In the genomic region with DNA sequence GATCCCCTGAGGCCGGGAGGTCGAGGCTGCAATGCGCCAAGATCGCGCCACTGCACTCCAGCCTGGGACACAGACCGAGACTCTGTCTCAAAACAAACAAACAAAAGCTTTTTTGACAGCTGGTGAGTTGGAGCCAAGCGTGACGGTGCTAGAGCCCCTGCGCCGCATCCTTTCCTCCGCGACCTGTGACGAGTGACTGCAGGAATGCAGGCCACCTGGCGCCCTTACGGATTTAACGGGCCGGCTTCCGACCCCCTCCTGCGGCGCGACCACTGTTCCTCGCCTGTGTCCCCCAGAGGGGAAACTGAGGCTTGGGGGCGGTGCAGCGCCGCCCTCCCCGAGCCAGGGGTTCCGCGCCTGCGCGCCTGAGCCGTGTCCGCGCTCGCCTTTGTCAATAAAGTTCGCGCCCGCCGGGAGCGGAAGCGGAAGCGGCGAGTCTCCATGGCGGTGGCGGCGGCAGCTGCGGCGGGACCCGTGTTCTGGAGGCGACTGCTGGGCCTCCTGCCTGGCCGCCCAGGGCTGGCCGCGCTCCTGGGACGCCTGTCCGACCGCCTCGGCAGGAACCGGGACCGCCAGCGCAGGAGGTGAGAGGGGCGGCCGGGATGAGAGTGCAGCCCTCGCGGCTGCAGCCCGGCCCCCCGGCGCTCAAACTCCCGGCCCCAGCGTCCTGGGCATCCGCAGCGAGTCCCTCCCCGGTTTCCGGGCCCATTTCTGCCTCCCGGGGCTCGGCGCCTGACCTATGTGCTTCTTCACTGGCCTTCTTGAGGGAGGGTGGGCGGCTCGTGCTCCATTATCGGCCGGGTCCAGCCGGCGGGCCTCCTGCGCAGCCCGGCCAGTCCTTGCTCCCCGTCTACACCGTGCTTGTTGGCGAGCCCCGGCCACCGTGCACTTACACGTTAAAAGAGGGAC, we compare ENCODE assay signal across 8 cellular contexts. TPM values are rescaled to one million over a fixed set of nuclear protein-coding genes. Genes with fewer than 3 reads are reported as not detected.
DNase-seq lines count a peak whose midpoint lies in the region; ATAC-seq, FAIRE-seq and TF ChIP-seq lines count a peak whose summit lies in the region.

A gene with protein sequence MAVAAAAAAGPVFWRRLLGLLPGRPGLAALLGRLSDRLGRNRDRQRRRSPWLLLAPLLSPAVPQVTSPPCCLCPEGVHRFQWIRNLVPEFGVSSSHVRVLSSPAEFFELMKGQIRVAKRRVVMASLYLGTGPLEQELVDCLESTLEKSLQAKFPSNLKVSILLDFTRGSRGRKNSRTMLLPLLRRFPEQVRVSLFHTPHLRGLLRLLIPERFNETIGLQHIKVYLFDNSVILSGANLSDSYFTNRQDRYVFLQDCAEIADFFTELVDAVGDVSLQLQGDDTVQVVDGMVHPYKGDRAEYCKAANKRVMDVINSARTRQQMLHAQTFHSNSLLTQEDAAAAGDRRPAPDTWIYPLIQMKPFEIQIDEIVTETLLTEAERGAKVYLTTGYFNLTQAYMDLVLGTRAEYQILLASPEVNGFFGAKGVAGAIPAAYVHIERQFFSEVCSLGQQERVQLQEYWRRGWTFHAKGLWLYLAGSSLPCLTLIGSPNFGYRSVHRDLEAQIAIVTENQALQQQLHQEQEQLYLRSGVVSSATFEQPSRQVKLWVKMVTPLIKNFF (plus strand): TSS at position 425 of the 909 bp plus-strand sequence. CDS start 17 bp downstream, at position 442.

- peaks cover 48% of the 10 kb centered on the region for H3K79me2 ChIP-seq in DND-41 (ENCODE audit: insufficient read depth, low read length)

- H3K4me3 ChIP-seq in DND-41 (ENCODE audit: low read depth in 1 of 2, low read length in 2 of 2) (peak within 1 kb of the TSS; percentile 60 to 89), kidney (ENCODE audit: low read length in 2 of 2) (peak within 1 kb of the TSS; percentile 80 to 94)

- ATAC-seq in DND-41 (ENCODE audit: insufficient read depth, low read depth) (peak; percentile 87), HG02981 (IDR thresholded peaks at IDR 0.05; ENCODE audit: unreplicated experiment) (no peak)

- H3K36me3 ChIP-seq in DND-41 (ENCODE audit: insufficient read depth, low read length) (peaks cover 16% of the 10 kb centered on the region), kidney (ENCODE audit: control insufficient read depth in 1 of 2, insufficient read depth in 2 of 2, low read length in 2 of 2) (peaks cover 0 to 13% of the 10 kb centered on the region in 2 donors)

- TF ChIP-seq CTCF in DND-41 (IDR thresholded peaks at IDR 0.05; ENCODE audit: borderline replicate concordance, extremely low read depth, low read length, poor library complexity, severe bottlenecking) = peak; percentile 3
- no peak for TF ChIP-seq CTCF in kidney (IDR thresholded peaks at IDR 0.05; ENCODE audit: borderline replicate concordance, extremely low read depth, insufficient read depth)

- peaks cover 26% of the 10 kb centered on the region for H4K20me1 ChIP-seq in DND-41 (ENCODE audit: insufficient read depth, low read length)

- peak within 1 kb of the TSS; percentile 69 for H3K9ac ChIP-seq in DND-41 (ENCODE audit: low read depth, low read length)
- peak within 1 kb of the TSS; percentile 88 to 92 for H3K9ac ChIP-seq in kidney (ENCODE audit: low read length in 2 of 2)

- H3K4me1 ChIP-seq in DND-41 (ENCODE audit: insufficient read depth, low read length) (peaks cover 39% of the 10 kb centered on the region), kidney (ENCODE audit: control insufficient read depth in 1 of 2, insufficient read depth in 1 of 2, low read depth in 1 of 2, low read length in 2 of 2) (peaks cover 15 to 19% of the 10 kb centered on the region in 2 donors)

- intact Hi-C loops in kidney (cut with DNase I) = no loop called here

- H3K27ac ChIP-seq in DND-41 (ENCODE audit: low read length) (peak within 1 kb of the TSS; percentile 70), kidney (ENCODE audit: low read depth in 2 of 2, low read length in 2 of 2) (peak within 1 kb of the TSS; percentile 83 to 88)

- H3K9me3 ChIP-seq in DND-41 (ENCODE audit: insufficient read depth, low read length, severe bottlenecking) (no peaks in the 10 kb centered on the region), kidney (ENCODE audit: control insufficient read depth in 1 of 2, low read length in 2 of 2) (no peaks in the 10 kb centered on the region)

- H3K4me2 ChIP-seq in DND-41 (ENCODE audit: insufficient read depth, low read length) = peak within 1 kb of the TSS; percentile 95

- DNase-seq in DND-41 = peak; percentile 82
- peak; percentile 76 for DNase-seq in HCEC 1CT
- DNase-seq in NCI-H2196 treated with DMSO at 0.1 percent for 48 hours (lab: John Stamatoyannopoulos, UW; ENCODE audit: unreplicated experiment) = peak; percentile 70
- peak; percentile 88 for DNase-seq in activated CD4-positive, CD25-positive, alpha-beta regulatory T cell treated with anti-CD3 and anti-CD28 coated beads, Interleukin-2, amount 50 U/mL, for 72 hours
- peak; percentile 64 for DNase-seq in cerebellar cortex (ENCODE audit: low spot score)
- peak; percentile 95 for DNase-seq in kidney
- DNase-seq in stimulated activated CD4-positive, alpha-beta T cell treated with anti-CD3 and anti-CD28 coated beads, Interleukin-1b, Interleukin-23, amount 100 ng/mL, for 1 hour (ENCODE audit: low read depth in 2 of 2) = peak; percentile 52 to 65

- peak within 1 kb of the TSS; percentile 99 for H2AFZ ChIP-seq in DND-41 (ENCODE audit: low read depth, low read length)

- no peak for FAIRE-seq in kidney (lab: Jason Lieb, UNC)

- no peaks in the 10 kb centered on the region for H3K27me3 ChIP-seq in DND-41 (ENCODE audit: insufficient read depth, low read length, poor library complexity)

RNA-seq across cellular contexts. Expression of the gene that starts here (rescaled TPM):
- 65.4 TPM for total RNA-seq in kidney
- 15.6 TPM for polyA plus RNA-seq in kidney (ENCODE audit: insufficient read depth, low read depth, low replicate concordance)
